In the genomic region with DNA sequence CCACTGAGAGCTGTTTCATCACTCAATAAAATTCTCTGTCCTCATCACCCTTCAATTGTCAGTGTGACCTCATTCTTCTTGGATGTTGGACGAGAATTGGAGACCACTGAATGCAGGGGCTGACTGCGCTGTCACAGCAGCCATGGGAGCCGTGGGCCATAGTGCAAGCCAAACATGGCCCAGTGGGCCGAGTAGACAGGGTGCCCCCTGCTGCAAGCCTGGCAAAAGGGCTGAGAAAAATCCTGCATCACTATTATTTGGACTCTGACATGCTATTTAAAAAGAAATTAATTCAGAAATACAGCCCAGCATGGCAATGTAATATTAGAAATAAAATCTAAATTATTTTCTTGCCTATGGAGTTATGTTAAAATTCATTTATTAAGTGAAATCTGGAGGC, we compare ENCODE assay signal across 18 cellular contexts.
DNase-seq lines count a peak whose midpoint lies in the region; FAIRE-seq and TF ChIP-seq lines count a peak whose summit lies in the region.
"Had no signal": no experiment of that assay in that cellular context is flagged by ENCODE, and none has a peak within 500 bp of the region (broad histone marks: within the 10 kb centered on the region; RNA-seq: fewer than 3 reads in every experiment).

No MANE protein-coding gene starts in this region.

- no peak overlapping the region for H3K27ac ChIP-seq in WERI-Rb-1

- H3K4me1 ChIP-seq in BE2C: peaks cover 14% of the 10 kb centered on the region

- no peaks in the 10 kb centered on the region for H3K36me3 ChIP-seq in BE2C
- H3K36me3 ChIP-seq in WERI-Rb-1: no peaks in the 10 kb centered on the region
- H3K36me3 ChIP-seq in H7 (replicated peaks; ENCODE audit: control insufficient read depth, insufficient read depth, low read length): no peaks in the 10 kb centered on the region; the same call in 1 of the 2 replicates

- DNase-seq in BE2C (peak; percentile 16), HFFc6 (no peak), WERI-Rb-1 (no peak), midbrain (lab: John Stamatoyannopoulos, UW) (peak; percentile 2), H7 (no peak), HTR-8/SVneo (ENCODE audit: insufficient read length, low spot score) (no peak)
- DNase-seq in activated naive CD4-positive, alpha-beta T cell treated with Interleukin-2 at 50 U/mL for 16 hours: no peak
- DNase-seq: DMS53, GDM1, NCI-H1092, NCI-H1436 treated with DMSO at 0.1 percent for 48 hours, NCI-H1930, NCI-H510A, NCI-H748 treated with DMSO at 0.1 percent for 48 hours, SIG-M5 had no signal

- H3K4me3 Mint-ChIP-seq in HFFc6: no peak overlapping the region
- H3K4me3 Mint-ChIP-seq: CD14-positive monocyte had no signal

- H3K36me3 Mint-ChIP-seq in HFFc6 (ENCODE audit: low read depth): no peaks in the 10 kb centered on the region
- H3K36me3 Mint-ChIP-seq: CD14-positive monocyte had no signal

- H3K9me3 Mint-ChIP-seq in HFFc6: peaks cover 3% of the 10 kb centered on the region; the same call in 1 of the 2 replicates

- no peaks in the 10 kb centered on the region; the same call in 1 of the 2 replicates for H3K27me3 Mint-ChIP-seq in HFFc6 (ENCODE audit: insufficient read depth)

- no peaks in the 10 kb centered on the region for H3K27me3 ChIP-seq in BE2C
- H3K27me3 ChIP-seq in WERI-Rb-1 (ENCODE audit: insufficient read depth, low read depth, severe bottlenecking): no peaks in the 10 kb centered on the region
- no peaks in the 10 kb centered on the region for H3K27me3 ChIP-seq in H7 (ENCODE audit: control insufficient read depth, insufficient read depth, low read length)

- FAIRE-seq in HTR-8/SVneo (lab: Jason Lieb, UNC): no peak
- FAIRE-seq: D721Med, K562 had no signal

- H3K27ac Mint-ChIP-seq in HFFc6: no peak overlapping the region
- H3K27ac Mint-ChIP-seq: CD14-positive monocyte had no signal

- H3K4me3 ChIP-seq in BE2C (ENCODE audit: low read depth, low read length): no peak overlapping the region
- no peak overlapping the region for H3K4me3 ChIP-seq in WERI-Rb-1 (ENCODE audit: low read depth, low read length)
- no peak overlapping the region for H3K4me3 ChIP-seq in H7 (ENCODE audit: insufficient read depth, low read depth, low read length)
- H3K4me3 ChIP-seq: K562 had no signal

- H3K4me1 Mint-ChIP-seq in HFFc6 (ENCODE audit: low read depth): no peaks in the 10 kb centered on the region
- H3K4me1 Mint-ChIP-seq: CD14-positive monocyte had no signal

- H3K9me3 ChIP-seq in BE2C: no peaks in the 10 kb centered on the region
- peaks cover 15% of the 10 kb centered on the region for H3K9me3 ChIP-seq in WERI-Rb-1 (ENCODE audit: severe bottlenecking)

- TF ChIP-seq CTCF in BE2C (IDR thresholded peaks at IDR 0.05; ENCODE audit: low read depth, low read length) (peak; percentile 40), HFFc6 (IDR thresholded peaks at IDR 0.05) (peak; percentile 21; the same call in 1 of the 2 replicates), WERI-Rb-1 (IDR thresholded peaks at IDR 0.05; ENCODE audit: low read depth, low read length) (peak; percentile 32; the same call in 1 of the 2 replicates)

Comparison
In these comparisons a context has a peak if more than half of its experiments do, and no peak if none do; other contexts are left out.
1. DNase-seq: peak in BE2C (single experiment) and midbrain (single experiment); none in HFFc6 (single experiment), WERI-Rb-1 (single experiment), activated naive CD4-positive, alpha-beta T cell treated with Interleukin-2 at 50 U/mL for 16 hours (single experiment), H7 (single experiment) and HTR-8/SVneo (single experiment).
2. Peak in every context shown above with its lines, with median percentiles within 50 percentile points of each other: CTCF ChIP-seq.